ENCODE assay signal across 22 cellular contexts in the genomic region with DNA sequence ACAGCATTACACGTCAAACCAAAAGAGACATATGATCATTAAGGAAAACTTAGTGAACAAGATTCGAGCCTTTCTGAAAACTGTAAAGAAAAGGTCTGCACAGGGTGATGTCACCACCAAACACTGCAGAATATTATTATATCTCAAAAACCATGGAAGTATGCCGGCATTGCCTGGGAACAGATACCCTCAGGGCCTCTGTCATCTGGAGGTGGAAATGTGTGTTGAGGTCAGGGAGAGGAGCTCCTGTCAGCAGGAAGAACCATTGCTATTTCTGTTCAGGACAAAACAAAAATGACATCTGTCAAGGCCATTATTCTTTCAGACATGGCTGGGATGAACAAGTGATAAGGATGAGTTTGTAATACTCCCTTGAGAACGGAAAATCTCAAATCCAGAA.
"Had no signal": no experiment of that assay in that cellular context is flagged by ENCODE, and none has a peak within 500 bp of the region (broad histone marks: within the 10 kb centered on the region; RNA-seq: fewer than 3 reads in every experiment).

No MANE protein-coding gene starts in this region.

- H3K27me3 ChIP-seq: body of pancreas had no signal

- H3K9me3 ChIP-seq: body of pancreas, SK-N-SH had no signal

- H3K4me3 ChIP-seq: body of pancreas, PC-9 had no signal

- H3K4me3 Mint-ChIP-seq: activated CD4-positive, alpha-beta T cell treated with anti-CD3 and anti-CD28 coated beads for 36 hours; activated CD8-positive, alpha-beta T cell treated with anti-CD3 and anti-CD28 coated beads for 36 hours; activated naive CD8-positive, alpha-beta T cell treated with anti-CD3 and anti-CD28 coated beads, Interleukin-2, amount 10 ng/mL, durations not matched to agents 7 days and 5 days had no signal

- H3K4me2 ChIP-seq: PC-9, SK-N-SH had no signal

- H3K27ac Mint-ChIP-seq: activated CD4-positive, alpha-beta T cell treated with anti-CD3 and anti-CD28 coated beads for 36 hours; activated CD8-positive, alpha-beta T cell treated with anti-CD3 and anti-CD28 coated beads for 36 hours; activated naive CD8-positive, alpha-beta T cell treated with anti-CD3 and anti-CD28 coated beads, Interleukin-2, amount 10 ng/mL, durations not matched to agents 7 days and 5 days had no signal

- H3K4me1 Mint-ChIP-seq: activated CD4-positive, alpha-beta T cell treated with anti-CD3 and anti-CD28 coated beads for 36 hours; activated naive CD8-positive, alpha-beta T cell treated with anti-CD3 and anti-CD28 coated beads, Interleukin-2, amount 10 ng/mL, durations not matched to agents 7 days and 5 days had no signal

- H3K27ac ChIP-seq: body of pancreas, PC-9, WERI-Rb-1 had no signal

- H3K36me3 ChIP-seq: WERI-Rb-1 had no signal

- H3K9ac ChIP-seq: SK-N-SH had no signal

- H2AFZ ChIP-seq: PC-9 had no signal

- ATAC-seq: activated CD4-positive, alpha-beta T cell treated with anti-CD3 and anti-CD28 coated beads for 36 hours; activated CD8-positive, alpha-beta T cell treated with anti-CD3 and anti-CD28 coated beads for 36 hours; body of pancreas had no signal

- FAIRE-seq: bronchial epithelial cell had no signal

- DNase-seq: activated CD4-positive, alpha-beta T cell treated with anti-CD3 and anti-CD28 coated beads for 36 hours; activated CD4-positive, alpha-beta T cell treated with anti-CD3 and anti-CD28 coated beads, Interleukin-2, amount 50 U/mL, for 1 hour; activated CD8-positive, alpha-beta memory T cell treated with anti-CD3 and anti-CD28 coated beads, Interleukin-2, amount 50 U/mL, for 4 hours; activated CD8-positive, alpha-beta T cell treated with anti-CD3 and anti-CD28 coated beads for 36 hours; activated naive CD4-positive, alpha-beta T cell treated with anti-CD3 and anti-CD28 coated beads, Interleukin-2, amount 50 U/mL, for 16 hours; activated naive CD8-positive, alpha-beta T cell treated with anti-CD3 and anti-CD28 coated beads, Interleukin-2, amount 10 ng/mL, durations not matched to agents 7 days and 5 days; aorta; body of pancreas; central memory CD4-positive, alpha-beta T cell; MM.1S; NCI-H1105; NCI-H1436 treated with DMSO at 0.1 percent for 48 hours; NCI-H187; NCI-H2081; NCI-H446; NCI-H524; PC-9; SIG-M5; SK-N-SH; T-helper 1 cell; WERI-Rb-1 had no signal

- H3K27me3 Mint-ChIP-seq: activated CD4-positive, alpha-beta T cell treated with anti-CD3 and anti-CD28 coated beads for 36 hours; activated CD8-positive, alpha-beta T cell treated with anti-CD3 and anti-CD28 coated beads for 36 hours had no signal
